ENCODE assay signal across 8 cellular contexts in the genomic region with DNA sequence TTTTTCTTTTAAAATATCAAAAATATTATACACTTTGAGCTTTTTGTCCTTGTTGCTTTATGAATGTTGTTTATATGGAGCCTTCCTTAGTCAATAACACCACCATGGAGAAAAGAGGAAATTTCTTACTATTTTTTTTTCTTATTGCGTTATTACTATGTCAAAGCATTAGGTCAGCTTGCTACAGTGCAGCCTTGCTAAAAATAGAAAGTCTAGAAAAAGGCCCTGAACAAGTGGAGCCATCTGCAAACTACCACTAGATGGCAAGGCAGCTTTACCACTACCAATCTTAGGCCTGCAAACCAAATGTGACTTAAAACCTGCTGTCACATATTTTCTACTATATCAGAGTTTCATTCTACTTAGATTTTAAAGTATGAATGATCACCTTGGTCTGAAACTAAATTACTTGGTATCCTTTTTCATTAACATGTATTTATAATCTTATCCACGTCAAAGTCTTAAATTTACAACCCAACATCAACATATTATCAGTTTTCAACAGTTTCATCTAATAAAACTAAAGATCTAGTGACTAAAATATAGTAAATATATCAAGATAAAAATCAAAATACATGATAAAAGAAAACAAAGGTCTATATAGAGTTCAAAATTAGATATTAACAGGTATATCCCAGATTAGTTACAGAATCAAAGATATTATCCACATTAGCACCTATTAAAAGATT.
DNase-seq lines count a peak whose midpoint lies in the region; ATAC-seq, FAIRE-seq and TF ChIP-seq lines count a peak whose summit lies in the region.

No MANE protein-coding gene starts in this region.

- H2AFZ ChIP-seq in keratinocyte (ENCODE audit: control insufficient read depth, low read length): no peak overlapping the region

- H3K36me3 ChIP-seq in BJ (ENCODE audit: control insufficient read depth, insufficient read depth, low read length): no peaks in the 10 kb centered on the region
- no peaks in the 10 kb centered on the region for H3K36me3 ChIP-seq in SJCRH30
- H3K36me3 ChIP-seq in keratinocyte (ENCODE audit: control insufficient read depth in 2 of 2, extremely low read depth in 1 of 2, insufficient read depth in 2 of 2, low read length in 2 of 2): no peaks in the 10 kb centered on the region

- CTCF ChIA-PET in BJ (lab: Yijun Ruan, JAX): interaction anchor here (0.6 to 1.6 kb wide), 9 partner anchors 123 to 719 kb away, joined by 3 to 8 read pairs (median 4); no protein-coding TSS in a partner anchor

- no peaks in the 10 kb centered on the region for H3K79me2 ChIP-seq in keratinocyte (ENCODE audit: control insufficient read depth, insufficient read depth, low read length)

- no peak overlapping the region for H3K9ac ChIP-seq in keratinocyte (ENCODE audit: control insufficient read depth, extremely low read depth, insufficient read depth, low read length)

- FAIRE-seq in keratinocyte (lab: Jason Lieb, UNC): peak; percentile 62

- no peaks in the 10 kb centered on the region for H3K9me3 ChIP-seq in SJCRH30 (replicated peaks)
- H3K9me3 ChIP-seq in keratinocyte (ENCODE audit: control insufficient read depth, low read depth, low read length): no peaks in the 10 kb centered on the region

- H3K4me3 ChIP-seq in BJ (ENCODE audit: low read depth, low read length) (no peak overlapping the region), SJCRH30 (no peak overlapping the region), cardiac fibroblast (replicated peaks in 1 of 2; ENCODE audit: low read depth in 2 of 2, low read length in 2 of 2) (no peak overlapping the region), keratinocyte (ENCODE audit: control insufficient read depth in 2 of 3, extremely low read depth in 1 of 3, insufficient read depth in 2 of 3, low read depth in 1 of 3, low read length in 3 of 3) (no peak overlapping the region)

- H3K4me1 ChIP-seq in SJCRH30 (peaks cover 5% of the 10 kb centered on the region), keratinocyte (ENCODE audit: control insufficient read depth, extremely low read depth, insufficient read depth, low read length) (no peaks in the 10 kb centered on the region)

- no peaks in the 10 kb centered on the region for H4K20me1 ChIP-seq in keratinocyte (ENCODE audit: control insufficient read depth, extremely low read depth, insufficient read depth, low read length)

- H3K27ac ChIP-seq in SJCRH30: no peak overlapping the region
- no peak overlapping the region for H3K27ac ChIP-seq in keratinocyte (ENCODE audit: control insufficient read depth, insufficient read depth, low read length)

- DNase-seq in BJ (ENCODE audit: low read depth) (peak; percentile 60), MV-4-11 (lab: John Stamatoyannopoulos, UW) (peak; percentile 97), SJCRH30 (peak; percentile 57 to 85), cardiac fibroblast (ENCODE audit: low read depth in 2 of 2) (peak; percentile 95), keratinocyte (ENCODE audit: low read depth, low spot score) (no peak)
- DNase-seq in stimulated activated naive CD8-positive, alpha-beta T cell treated with anti-CD3 and anti-CD28 coated beads, Interleukin-15, Interleukin-2, amounts not matched to agents 100 U/mL and 50 U/mL, for 24 hours: peak; percentile 18

- dilution Hi-C loops in keratinocyte (cut with MboI; ENCODE audit: extremely low pct_ligation_motif_present, low sequenced_read_pairs): loop anchor here (25.0 kb wide), 1 partner anchor 330 kb away; no protein-coding TSS in a partner anchor

- POLR2A ChIA-PET in BJ (lab: Charles Lee): no interaction called here

- no peak overlapping the region for H3K4me2 ChIP-seq in keratinocyte (ENCODE audit: control insufficient read depth, extremely low read depth, insufficient read depth, low read depth, low read length)

- H3K9me1 ChIP-seq in keratinocyte (ENCODE audit: control insufficient read depth, extremely low read depth, insufficient read depth, low read length): no peaks in the 10 kb centered on the region

- peak; percentile 99 for ATAC-seq in GM18498 (IDR thresholded peaks at IDR 0.05; ENCODE audit: unreplicated experiment)
- peak; percentile 100 for ATAC-seq in HG02759 (IDR thresholded peaks at IDR 0.05; ENCODE audit: unreplicated experiment)
- peak; percentile 92 for ATAC-seq in stimulated activated naive CD8-positive, alpha-beta T cell treated with anti-CD3 and anti-CD28 coated beads, Interleukin-15, Interleukin-2, amounts not matched to agents 100 U/mL and 50 U/mL, for 24 hours

- H3K27me3 ChIP-seq in BJ (ENCODE audit: control insufficient read depth, insufficient read depth, low read length): no peaks in the 10 kb centered on the region
- H3K27me3 ChIP-seq in SJCRH30: no peaks in the 10 kb centered on the region
- H3K27me3 ChIP-seq in keratinocyte (ENCODE audit: control insufficient read depth, extremely low read depth, insufficient read depth, low read length): no peaks in the 10 kb centered on the region

- TF ChIP-seq CTCF in BJ (IDR thresholded peaks at IDR 0.05; ENCODE audit: insufficient read depth, low read depth, low read length) (peak; percentile 91), cardiac fibroblast (IDR thresholded peaks at IDR 0.05; ENCODE audit: low read depth, low read length) (peak; percentile 93), keratinocyte (optimal IDR thresholded peaks at IDR 0.05 in 1 of 3, IDR thresholded peaks at IDR 0.05 in 1 of 3, conservative IDR thresholded peaks at IDR 0.05 in 1 of 3; ENCODE audit: extremely low read depth in 1 of 3, insufficient read depth in 2 of 3, low read length in 3 of 3) (peak; percentile 72 to 80 (median 80))
